9 cellular contexts compared by ENCODE assay signal in the genomic region with DNA sequence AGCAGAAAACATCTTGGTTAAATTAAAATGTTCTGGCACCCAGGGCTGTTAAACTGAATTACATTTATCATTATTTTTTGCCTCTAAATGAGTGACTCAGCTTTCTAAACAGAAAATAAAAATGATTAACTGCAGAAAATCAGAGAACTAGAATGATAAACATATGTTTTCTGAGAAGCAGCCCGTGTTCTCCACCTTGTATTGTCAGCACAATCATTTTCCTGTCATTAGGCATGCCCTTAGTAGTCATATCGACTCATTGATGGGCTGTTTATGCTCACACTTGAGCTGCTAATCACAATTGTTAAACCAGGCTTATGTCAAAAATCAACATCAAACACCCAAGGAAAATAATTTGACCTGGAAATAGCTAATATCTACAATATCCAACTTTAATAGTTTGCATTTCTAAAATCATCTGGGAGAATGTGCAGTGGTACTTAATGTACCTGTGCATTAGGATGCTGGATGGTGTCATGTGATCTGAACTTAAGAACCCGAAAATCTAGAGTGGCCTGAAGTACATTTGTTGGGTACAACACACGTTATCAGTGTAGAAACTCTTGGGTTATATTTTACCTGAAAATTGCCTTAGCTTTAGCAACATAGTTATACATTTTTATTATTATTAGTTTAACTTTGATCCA. TPM values are rescaled to one million over a fixed set of nuclear protein-coding genes. Genes with fewer than 3 reads are reported as not detected.
A peak's percentile ranks its signal among the peaks of the same experiment; 100 is the strongest.
DNase-seq lines count a peak whose midpoint lies in the region; ATAC-seq, FAIRE-seq and TF ChIP-seq lines count a peak whose summit lies in the region.
"Had no signal": no experiment of that assay in that cellular context is flagged by ENCODE, and none has a peak within 500 bp of the region (broad histone marks: within the 10 kb centered on the region; RNA-seq: fewer than 3 reads in every experiment).

No MANE protein-coding gene starts in this region.

- H3K27me3 ChIP-seq in keratinocyte (ENCODE audit: control insufficient read depth, extremely low read depth, insufficient read depth, low read length): no peaks in the 10 kb centered on the region

- H3K4me3 Mint-ChIP-seq in stimulated activated naive CD8-positive, alpha-beta T cell treated with anti-CD3 and anti-CD28 coated beads, Interleukin-15, Interleukin-2, amounts not matched to agents 100 ng/mL and 50 ng/mL, for 24 hours: peak overlapping the region; percentile 90

- peak overlapping the region; percentile 4 for H2AFZ ChIP-seq in keratinocyte (ENCODE audit: control insufficient read depth, low read length)

- peak overlapping the region; percentile 70 for H3K9ac ChIP-seq in SK-N-MC (ENCODE audit: insufficient read length)
- no peak overlapping the region for H3K9ac ChIP-seq in keratinocyte (ENCODE audit: control insufficient read depth, extremely low read depth, insufficient read depth, low read length)

- no peaks in the 10 kb centered on the region for H4K20me1 ChIP-seq in keratinocyte (ENCODE audit: control insufficient read depth, extremely low read depth, insufficient read depth, low read length)

- no peak for ATAC-seq in stimulated activated naive CD8-positive, alpha-beta T cell treated with anti-CD3 and anti-CD28 coated beads, Interleukin-15, Interleukin-2, amounts not matched to agents 100 U/mL and 50 U/mL, for 24 hours

- DNase-seq in stimulated activated naive CD8-positive, alpha-beta T cell treated with anti-CD3 and anti-CD28 coated beads, Interleukin-15, Interleukin-2, amounts not matched to agents 100 U/mL and 50 U/mL, for 24 hours: no peak
- DNase-seq in SK-N-MC (ENCODE audit: low read depth, low spot score) (no peak), keratinocyte (ENCODE audit: low read depth, low spot score) (no peak), iPS-NIHi7 (ENCODE audit: extremely low spot score) (no peak), urothelium cell line (ENCODE audit: low spot score) (no peak), KG1 (lab: John Stamatoyannopoulos, UW) (no peak)
- no peak for DNase-seq in stimulated activated CD4-positive, alpha-beta T cell treated with anti-CD3 and anti-CD28 coated beads, Interleukin-12 subunit alpha, Interleukin-12 subunit beta, amount 100 ng/mL, for 4 hours

- H3K9me3 Mint-ChIP-seq in stimulated activated naive CD8-positive, alpha-beta T cell treated with anti-CD3 and anti-CD28 coated beads, Interleukin-15, Interleukin-2, amounts not matched to agents 100 ng/mL and 50 ng/mL, for 24 hours: no peaks in the 10 kb centered on the region

- H3K4me3 ChIP-seq in SK-N-MC: peak overlapping the region; percentile 89
- H3K4me3 ChIP-seq in keratinocyte (ENCODE audit: control insufficient read depth in 2 of 3, extremely low read depth in 1 of 3, insufficient read depth in 2 of 3, low read depth in 1 of 3, low read length in 3 of 3): peak overlapping the region in 1 of 3 experiments; percentile 91

- H3K36me3 ChIP-seq in SK-N-MC (ENCODE audit: insufficient read depth, low read length) (no peaks in the 10 kb centered on the region; the same call in 1 of the 2 replicates), keratinocyte (ENCODE audit: control insufficient read depth in 2 of 2, extremely low read depth in 1 of 2, insufficient read depth in 2 of 2, low read length in 2 of 2) (no peaks in the 10 kb centered on the region)

- FAIRE-seq in keratinocyte (lab: Jason Lieb, UNC) (peak; percentile 61), urothelium cell line (lab: Jason Lieb, UNC) (no peak)
- FAIRE-seq: G401.6 had no signal

- dilution Hi-C loops in keratinocyte (cut with MboI; ENCODE audit: extremely low pct_ligation_motif_present, low sequenced_read_pairs): no loop called here

- H3K9me3 ChIP-seq in SK-N-MC (ENCODE audit: low read depth, low read length) (no peaks in the 10 kb centered on the region), keratinocyte (ENCODE audit: control insufficient read depth, low read depth, low read length) (no peaks in the 10 kb centered on the region)

- H3K9me1 ChIP-seq in keratinocyte (ENCODE audit: control insufficient read depth, extremely low read depth, insufficient read depth, low read length): no peaks in the 10 kb centered on the region

- H3K4me2 ChIP-seq in keratinocyte (ENCODE audit: control insufficient read depth, extremely low read depth, insufficient read depth, low read depth, low read length): peak overlapping the region; percentile 96

- H3K4me1 ChIP-seq in keratinocyte (ENCODE audit: control insufficient read depth, extremely low read depth, insufficient read depth, low read length): peaks cover 12% of the 10 kb centered on the region

- H3K27ac ChIP-seq in SK-N-MC (peak overlapping the region; percentile 22; the same call in 1 of the 2 replicates), keratinocyte (ENCODE audit: control insufficient read depth, insufficient read depth, low read length) (no peak overlapping the region)

- no peaks in the 10 kb centered on the region for H3K79me2 ChIP-seq in keratinocyte (ENCODE audit: control insufficient read depth, insufficient read depth, low read length)

- H3K27ac Mint-ChIP-seq in stimulated activated naive CD8-positive, alpha-beta T cell treated with anti-CD3 and anti-CD28 coated beads, Interleukin-15, Interleukin-2, amounts not matched to agents 100 ng/mL and 50 ng/mL, for 24 hours: peak overlapping the region; percentile 90

- peaks cover 50% of the 10 kb centered on the region for H3K4me1 Mint-ChIP-seq in stimulated activated naive CD8-positive, alpha-beta T cell treated with anti-CD3 and anti-CD28 coated beads, Interleukin-15, Interleukin-2, amounts not matched to agents 100 ng/mL and 50 ng/mL, for 24 hours (ENCODE audit: low read depth)

- H3K27me3 Mint-ChIP-seq in stimulated activated naive CD8-positive, alpha-beta T cell treated with anti-CD3 and anti-CD28 coated beads, Interleukin-15, Interleukin-2, amounts not matched to agents 100 ng/mL and 50 ng/mL, for 24 hours: no peaks in the 10 kb centered on the region

- peaks cover 20% of the 10 kb centered on the region for H3K36me3 Mint-ChIP-seq in stimulated activated naive CD8-positive, alpha-beta T cell treated with anti-CD3 and anti-CD28 coated beads, Interleukin-15, Interleukin-2, amounts not matched to agents 100 ng/mL and 50 ng/mL, for 24 hours (ENCODE audit: low read depth)

- no peak for TF ChIP-seq CTCF in keratinocyte (optimal IDR thresholded peaks at IDR 0.05 in 1 of 3, IDR thresholded peaks at IDR 0.05 in 1 of 3, conservative IDR thresholded peaks at IDR 0.05 in 1 of 3; ENCODE audit: extremely low read depth in 1 of 3, insufficient read depth in 2 of 3, low read length in 3 of 3)

RNA-seq across cellular contexts. Expression of gene MDFIC, which starts 2.3 kb away (rescaled TPM):
- polyA plus RNA-seq in keratinocyte: 6.7 to 8.6 TPM (median 8.5 TPM) in 3 replicates
- 20.6 TPM for polyA plus RNA-seq in keratinocyte (2011; ENCODE audit: low read depth)
- polyA plus RNA-seq in keratinocyte (2011; cell fraction: cytosol; rRNA removed): 5.2 and 11.7 TPM in 2 replicates
- 3.9 and 4.8 TPM in 2 replicates for polyA plus RNA-seq in keratinocyte (2011; cell fraction: nucleus; rRNA removed)
- polyA plus RNA-seq in keratinocyte (2012; ENCODE audit: low replicate concordance): 7.0 and 8.4 TPM in 2 replicates
- polyA minus RNA-seq in keratinocyte: 3.3 to 8.6 TPM (median 6.9 TPM) in 3 replicates
- polyA minus RNA-seq in keratinocyte (2011; cell fraction: cytosol; rRNA and poly(A)+ RNA removed): 8.4 TPM
- polyA minus RNA-seq in keratinocyte (2011; cell fraction: nucleus; rRNA and poly(A)+ RNA removed): 1.6 and 2.7 TPM in 2 replicates
